Comparison of ENCODE assay signal across 1 cellular context in the genomic region with DNA sequence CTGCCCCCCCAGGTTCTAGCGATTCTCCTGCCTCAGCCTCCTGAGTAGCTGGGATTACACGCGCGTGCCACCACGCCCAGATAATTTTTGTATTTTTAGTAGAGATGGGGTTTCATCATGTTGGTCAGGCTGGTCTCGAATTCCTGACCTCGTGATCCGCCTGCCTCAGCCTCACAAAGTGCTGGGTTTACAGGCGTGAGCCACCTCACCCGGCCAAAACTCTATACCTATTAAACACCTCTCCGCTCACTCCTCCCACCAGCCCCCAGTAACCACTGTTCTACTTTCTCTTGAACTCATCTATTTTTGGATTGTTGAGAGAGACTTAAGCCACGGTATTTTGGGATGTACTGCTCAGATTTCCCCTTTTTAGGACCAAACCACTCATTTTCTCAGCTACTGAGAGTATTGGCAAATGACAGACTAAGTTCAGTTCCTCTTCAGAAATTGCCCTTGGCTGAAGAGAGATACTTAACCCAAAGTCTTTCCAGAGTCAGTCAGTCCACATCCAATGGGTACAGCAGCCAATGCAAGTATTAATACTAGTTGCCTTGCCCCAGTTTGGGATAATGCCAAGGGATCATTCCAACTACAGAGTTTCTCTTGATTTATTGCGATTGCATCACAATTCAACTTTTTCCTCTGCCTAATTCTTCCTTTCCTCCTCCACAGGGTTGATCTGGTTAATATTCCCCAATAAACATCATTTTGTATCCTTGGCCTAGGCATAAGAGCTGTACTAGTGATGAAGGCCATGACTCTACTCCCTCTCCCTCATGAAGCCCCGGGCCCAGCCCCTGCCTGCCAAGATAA.
TF ChIP-seq lines count a peak whose summit lies in the region.

No MANE protein-coding gene starts in this region.

TF ChIP-seq in IMR-90, 13 proteins besides CTCF, POLR2A, EP300 and RAD21:
- TF ChIP-seq, protein P1, sequence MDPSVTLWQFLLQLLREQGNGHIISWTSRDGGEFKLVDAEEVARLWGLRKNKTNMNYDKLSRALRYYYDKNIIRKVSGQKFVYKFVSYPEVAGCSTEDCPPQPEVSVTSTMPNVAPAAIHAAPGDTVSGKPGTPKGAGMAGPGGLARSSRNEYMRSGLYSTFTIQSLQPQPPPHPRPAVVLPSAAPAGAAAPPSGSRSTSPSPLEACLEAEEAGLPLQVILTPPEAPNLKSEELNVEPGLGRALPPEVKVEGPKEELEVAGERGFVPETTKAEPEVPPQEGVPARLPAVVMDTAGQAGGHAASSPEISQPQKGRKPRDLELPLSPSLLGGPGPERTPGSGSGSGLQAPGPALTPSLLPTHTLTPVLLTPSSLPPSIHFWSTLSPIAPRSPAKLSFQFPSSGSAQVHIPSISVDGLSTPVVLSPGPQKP (IDR thresholded peaks at IDR 0.05; ENCODE audit: borderline replicate concordance, low read depth, low read length): no peak
- TF ChIP-seq CEBPB (IDR thresholded peaks at IDR 0.05; ENCODE audit: low read depth, low read length): peak; percentile 73
